ENCODE assay signal across 19 cellular contexts in genomic region chr5:140192715-140193428, GRCh38. TPM values are rescaled to one million over a fixed set of nuclear protein-coding genes. Genes with fewer than 3 reads are reported as not detected.
A peak's percentile ranks its signal among the peaks of the same experiment; 100 is the strongest.
DNase-seq lines count a peak whose midpoint lies in the region; ATAC-seq, FAIRE-seq and TF ChIP-seq lines count a peak whose summit lies in the region.
"Had no signal": no experiment of that assay in that cellular context is flagged by ENCODE, and none has a peak within 500 bp of the region (broad histone marks: within the 10 kb centered on the region; RNA-seq: fewer than 3 reads in every experiment).

No MANE protein-coding gene starts in this region.

- FAIRE-seq in A549 (lab: Jason Lieb, UNC) (no peak), frontal cortex (lab: Jason Lieb, UNC) (no peak)
- FAIRE-seq: D721Med, G401.6, GM12892, GM18507 had no signal

- TF ChIP-seq EP300 in A549 (IDR thresholded peaks at IDR 0.05) = no peak

- POLR2A ChIA-PET in A549 (lab: Yijun Ruan, JAX) = no interaction called here

- H3K27me3 ChIP-seq in GM23338 (ENCODE audit: insufficient read depth) = no peaks in the 10 kb centered on the region
- H3K27me3 ChIP-seq in body of pancreas = no peaks in the 10 kb centered on the region
- H3K27me3 ChIP-seq in skeletal muscle tissue (ENCODE audit: control insufficient read depth in 3 of 3, insufficient read depth in 3 of 3, low read length in 3 of 3) = no peaks in the 10 kb centered on the region
- H3K27me3 ChIP-seq: BE2C had no signal

- H3K4me3 Mint-ChIP-seq in GM23338 = no peak overlapping the region
- H3K4me3 Mint-ChIP-seq: CD4-positive, CD25-positive, alpha-beta regulatory T cell; CD8-positive, alpha-beta memory T cell; H9 had no signal

- H3K36me3 ChIP-seq in GM23338 (ENCODE audit: insufficient read depth) = no peaks in the 10 kb centered on the region
- no peaks in the 10 kb centered on the region for H3K36me3 ChIP-seq in body of pancreas (replicated peaks in 1 of 2; ENCODE audit: insufficient read depth in 1 of 2, low read depth in 2 of 2)
- peaks cover 6% of the 10 kb centered on the region in 3 donors for H3K36me3 ChIP-seq in skeletal muscle tissue (ENCODE audit: control insufficient read depth in 3 of 3, insufficient read depth in 3 of 3, low read length in 3 of 3)
- H3K36me3 ChIP-seq: BE2C had no signal

- H3K36me3 Mint-ChIP-seq in GM23338 (ENCODE audit: low read depth) = no peaks in the 10 kb centered on the region

- no peaks in the 10 kb centered on the region for H3K79me2 ChIP-seq in GM23338 (replicated peaks; ENCODE audit: insufficient read depth)

- ATAC-seq in A549 (no peak), GM23338 (no peak), body of pancreas (no peak)

- peak overlapping the region; percentile 30; the same call in 1 of the 2 replicates for H3K27ac Mint-ChIP-seq in GM23338
- H3K27ac Mint-ChIP-seq: CD4-positive, CD25-positive, alpha-beta regulatory T cell; H9 had no signal

- CTCF ChIA-PET in A549 (lab: Yijun Ruan, JAX) = interaction anchor here (0.6 to 1.1 kb wide), 4 partner anchors 14 to 292 kb away, joined by 3 to 4 read pairs (median 4); no protein-coding TSS in a partner anchor

- no peaks in the 10 kb centered on the region for H3K9me2 ChIP-seq in GM23338 (ENCODE audit: insufficient read depth)

- no peak for TF ChIP-seq RAD21 in A549 (conservative IDR thresholded peaks at IDR 0.05 in 1 of 2, IDR thresholded peaks at IDR 0.05 in 1 of 2)

- no peaks in the 10 kb centered on the region for H3K9me3 Mint-ChIP-seq in GM23338
- H3K9me3 Mint-ChIP-seq: CD8-positive, alpha-beta memory T cell; H9 had no signal

- H3K9ac ChIP-seq in skeletal muscle tissue (ENCODE audit: low read depth in 1 of 3, low read length in 3 of 3) = no peak overlapping the region

- TF ChIP-seq POLR2A in A549 (IDR thresholded peaks at IDR 0.05; ENCODE audit: low read length) (no peak), body of pancreas (IDR thresholded peaks at IDR 0.05) (no peak)

- H3K4me2 ChIP-seq in A549 (no peak overlapping the region), GM23338 (peak overlapping the region; percentile 50)

- 82% methylated on average over 5 of the region's 5 CpGs for WGBS in A549 (ENCODE audit: missing lambda C conversion rate)
- WGBS in body of pancreas, 2 donors = 77 to 78% methylated on average over 5 of the region's 5 CpGs

- peaks cover 23% of the 10 kb centered on the region for H3K4me1 Mint-ChIP-seq in GM23338
- H3K4me1 Mint-ChIP-seq: CD4-positive, CD25-positive, alpha-beta regulatory T cell; CD8-positive, alpha-beta memory T cell had no signal

- 0 out of 3 replicates have a peak, but pooled peaks cover 6% of the 10 kb centered on the region for H3K9me3 ChIP-seq in A549
- no peaks in the 10 kb centered on the region for H3K9me3 ChIP-seq in body of pancreas
- H3K9me3 ChIP-seq in skeletal muscle tissue (ENCODE audit: control insufficient read depth in 3 of 3, low read length in 3 of 3) = no peaks in the 10 kb centered on the region
- H3K9me3 ChIP-seq: BE2C had no signal

- DNase-seq in A549 (ENCODE audit: low read depth in 1 of 2, low spot score in 1 of 2) (no peak), GM23338 (ENCODE audit: low spot score) (no peak), body of pancreas (no peak), frontal cortex (ENCODE audit: low spot score in 2 of 2) (no peak), globus pallidus (ENCODE audit: low spot score) (no peak)
- DNase-seq in NK-92 treated with Interleukin-12 subunit alpha and Interleukin-12 subunit beta, amount 100 ng/mL, for 24 hours (lab: John Stamatoyannopoulos, UW) = no peak
- DNase-seq: ACHN; BE2C; C1 segment of cervical spinal cord; CD4-positive, CD25-positive, alpha-beta regulatory T cell; CD8-positive, alpha-beta memory T cell; COR-L47; GOT3; H9 had no signal

- H3F3A ChIP-seq in GM23338 (replicated peaks; ENCODE audit: low read depth) = no peaks in the 10 kb centered on the region

- H3K4me1 ChIP-seq in A549 (peaks cover 20% of the 10 kb centered on the region; the same call in 2 of the 3 replicates), GM23338 (ENCODE audit: insufficient read depth) (peaks cover 22% of the 10 kb centered on the region), body of pancreas (peaks cover 75% of the 10 kb centered on the region), skeletal muscle tissue (ENCODE audit: control insufficient read depth in 3 of 3, insufficient read depth in 3 of 3, low read length in 3 of 3) (peaks cover 19 to 46% (median 29%) of the 10 kb centered on the region in 3 donors)
- H3K4me1 ChIP-seq: BE2C had no signal

- TF ChIP-seq CTCF in A549 (IDR thresholded peaks at IDR 0.05) (no peak), GM23338 (conservative IDR thresholded peaks at IDR 0.05; ENCODE audit: low read depth in 2 of 2) (no peak), body of pancreas (IDR thresholded peaks at IDR 0.05) (no peak)

- no peaks in the 10 kb centered on the region for H4K20me1 ChIP-seq in GM23338 (replicated peaks; ENCODE audit: insufficient read depth)

- intact Hi-C loops in body of pancreas (cut with DNase I) = no loop called here

- H3K27ac ChIP-seq in A549 (no peak overlapping the region), GM23338 (ENCODE audit: low read depth) (no peak overlapping the region), body of pancreas (peak overlapping the region in 3 of 4 donors; percentile 16 to 32 (median 32)), skeletal muscle tissue (ENCODE audit: low read depth, low read length) (peak overlapping the region; percentile 86)

- H3K4me3 ChIP-seq in A549 (no peak overlapping the region), GM23338 (no peak overlapping the region), body of pancreas (no peak overlapping the region), skeletal muscle tissue (ENCODE audit: low read length in 3 of 3) (no peak overlapping the region)

- no peaks in the 10 kb centered on the region for H3K27me3 Mint-ChIP-seq in GM23338 (ENCODE audit: insufficient read depth, low read depth, poor library complexity)

- no peak overlapping the region for H2AFZ ChIP-seq in GM23338

TF ChIP-seq in A549, 52 proteins besides CTCF, POLR2A, EP300 and RAD21:
- no peak for TF ChIP-seq FOSL2 (IDR thresholded peaks at IDR 0.05)
- TF ChIP-seq FOSL2 (CRISPR knock-in tag; IDR thresholded peaks at IDR 0.05) = 0 out of 2 replicates have a peak, but pooled peaks have one; percentile 10
- TF ChIP-seq MAFK (IDR thresholded peaks at IDR 0.05; ENCODE audit: partially characterized antibody) = no peak

TF ChIP-seq in GM23338, 12 proteins besides CTCF, POLR2A, EP300 and RAD21 (continues in another document):
- TF ChIP-seq, protein P1, sequence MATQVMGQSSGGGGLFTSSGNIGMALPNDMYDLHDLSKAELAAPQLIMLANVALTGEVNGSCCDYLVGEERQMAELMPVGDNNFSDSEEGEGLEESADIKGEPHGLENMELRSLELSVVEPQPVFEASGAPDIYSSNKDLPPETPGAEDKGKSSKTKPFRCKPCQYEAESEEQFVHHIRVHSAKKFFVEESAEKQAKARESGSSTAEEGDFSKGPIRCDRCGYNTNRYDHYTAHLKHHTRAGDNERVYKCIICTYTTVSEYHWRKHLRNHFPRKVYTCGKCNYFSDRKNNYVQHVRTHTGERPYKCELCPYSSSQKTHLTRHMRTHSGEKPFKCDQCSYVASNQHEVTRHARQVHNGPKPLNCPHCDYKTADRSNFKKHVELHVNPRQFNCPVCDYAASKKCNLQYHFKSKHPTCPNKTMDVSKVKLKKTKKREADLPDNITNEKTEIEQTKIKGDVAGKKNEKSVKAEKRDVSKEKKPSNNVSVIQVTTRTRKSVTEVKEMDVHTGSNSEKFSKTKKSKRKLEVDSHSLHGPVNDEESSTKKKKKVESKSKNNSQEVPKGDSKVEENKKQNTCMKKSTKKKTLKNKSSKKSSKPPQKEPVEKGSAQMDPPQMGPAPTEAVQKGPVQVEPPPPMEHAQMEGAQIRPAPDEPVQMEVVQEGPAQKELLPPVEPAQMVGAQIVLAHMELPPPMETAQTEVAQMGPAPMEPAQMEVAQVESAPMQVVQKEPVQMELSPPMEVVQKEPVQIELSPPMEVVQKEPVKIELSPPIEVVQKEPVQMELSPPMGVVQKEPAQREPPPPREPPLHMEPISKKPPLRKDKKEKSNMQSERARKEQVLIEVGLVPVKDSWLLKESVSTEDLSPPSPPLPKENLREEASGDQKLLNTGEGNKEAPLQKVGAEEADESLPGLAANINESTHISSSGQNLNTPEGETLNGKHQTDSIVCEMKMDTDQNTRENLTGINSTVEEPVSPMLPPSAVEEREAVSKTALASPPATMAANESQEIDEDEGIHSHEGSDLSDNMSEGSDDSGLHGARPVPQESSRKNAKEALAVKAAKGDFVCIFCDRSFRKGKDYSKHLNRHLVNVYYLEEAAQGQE (IDR thresholded peaks at IDR 0.05; ENCODE audit: unreplicated experiment) = no peak
- TF ChIP-seq POLR2AphosphoS5 (IDR thresholded peaks at IDR 0.05; ENCODE audit: low read depth) (no peak), CREB1 (CRISPR knock-in tag; IDR thresholded peaks at IDR 0.05; ENCODE audit: low read depth) (no peak), ZNF331 (CRISPR knock-in tag; IDR thresholded peaks at IDR 0.05; ENCODE audit: low read depth) (no peak)

RNA-seq across cellular contexts. Expression of gene CYSTM1, which starts 17.9 kb away (rescaled TPM):
- 76.8 and 82.8 TPM in 2 replicates for polyA plus RNA-seq in A549 (2011; rRNA removed)
- polyA plus RNA-seq in A549 (2012; cell fraction: cytosol; rRNA removed) = 74.8 and 91.0 TPM in 2 replicates
- 35.1 and 41.8 TPM in 2 replicates for polyA plus RNA-seq in A549 (2012; cell fraction: nucleus; rRNA removed)
- 83.6 to 103 TPM (median 89.9 TPM) in 3 replicates for polyA plus RNA-seq in A549 (2017; fragmentation: RNase III; extraction: RNeasy Plus Mini Kit Qiagen cat#74134 plus additional on column Dnase treatment)
- 55.3 and 81.1 TPM in 2 replicates for polyA minus RNA-seq in A549 (2011; rRNA and poly(A)+ RNA removed)
- total RNA-seq in GM23338 (2014; rRNA removed; shearing (Covaris generic)) = 14.4 and 15.0 TPM in 2 replicates
- 42.3 and 46.0 TPM in 2 replicates for polyA plus RNA-seq in GM23338 (2016; fragmentation: Nextera tagmentation; extraction: Ambion mirVana)
- total RNA-seq in body of pancreas = 10 to 100 TPM; 56.8 to 97.2 TPM
- 3.1 TPM for total RNA-seq in skeletal muscle tissue
- total RNA-seq in frontal cortex = 4.1 TPM

Comparison
In these comparisons a context has a peak if more than half of its experiments do, and no peak if none do; other contexts are left out.
1. H3K27ac ChIP-seq: peak in body of pancreas (3 of 4) and skeletal muscle tissue (single experiment); none in A549 (0 of 2) and GM23338 (single experiment).